1 cellular context compared by ENCODE assay signal in the genomic region with DNA sequence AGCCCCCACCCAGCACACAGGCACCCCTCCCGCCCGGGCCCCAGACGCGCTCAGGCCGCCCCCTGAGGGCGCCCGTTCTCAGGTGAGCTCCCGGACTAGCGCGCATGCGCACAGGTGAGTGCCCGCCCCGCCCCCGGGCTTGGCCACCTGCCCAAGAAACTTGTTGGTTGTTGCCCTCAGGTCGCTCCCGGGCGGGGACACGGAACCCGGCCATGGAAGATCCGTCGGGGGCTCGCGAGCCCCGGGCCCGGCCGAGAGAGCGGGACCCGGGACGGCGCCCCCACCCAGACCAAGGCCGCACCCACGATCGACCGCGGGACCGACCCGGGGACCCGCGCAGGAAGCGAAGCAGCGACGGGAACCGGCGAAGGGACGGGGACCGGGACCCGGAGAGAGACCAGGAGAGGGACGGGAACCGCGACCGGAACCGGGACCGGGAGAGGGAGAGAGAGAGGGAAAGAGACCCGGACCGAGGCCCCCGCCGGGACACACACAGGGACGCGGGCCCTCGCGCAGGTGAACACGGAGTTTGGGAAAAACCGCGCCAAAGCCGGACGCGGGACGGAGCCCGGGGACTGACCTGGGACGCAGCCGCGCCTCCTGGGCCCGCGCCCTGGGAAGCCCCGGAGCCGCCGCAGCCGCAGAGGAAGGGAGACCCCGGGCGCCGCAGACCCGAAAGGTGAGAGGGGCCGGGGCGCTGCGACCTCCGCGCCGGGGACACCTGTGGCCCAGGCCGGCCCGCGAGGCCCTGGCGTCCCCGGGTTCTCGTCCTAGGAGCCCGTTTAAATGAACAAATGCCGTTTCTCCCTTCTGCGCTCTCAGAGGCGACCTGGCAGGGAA.
TF ChIP-seq lines count a peak whose summit lies in the region.

A gene with protein sequence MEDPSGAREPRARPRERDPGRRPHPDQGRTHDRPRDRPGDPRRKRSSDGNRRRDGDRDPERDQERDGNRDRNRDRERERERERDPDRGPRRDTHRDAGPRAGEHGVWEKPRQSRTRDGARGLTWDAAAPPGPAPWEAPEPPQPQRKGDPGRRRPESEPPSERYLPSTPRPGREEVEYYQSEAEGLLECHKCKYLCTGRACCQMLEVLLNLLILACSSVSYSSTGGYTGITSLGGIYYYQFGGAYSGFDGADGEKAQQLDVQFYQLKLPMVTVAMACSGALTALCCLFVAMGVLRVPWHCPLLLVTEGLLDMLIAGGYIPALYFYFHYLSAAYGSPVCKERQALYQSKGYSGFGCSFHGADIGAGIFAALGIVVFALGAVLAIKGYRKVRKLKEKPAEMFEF (plus strand): TSS at position 167 of the 840 bp plus-strand sequence. CDS start 46 bp downstream, at position 213.

TF ChIP-seq in HepG2, 621 proteins besides CTCF, POLR2A, EP300 and RAD21 (continued from another document and continues in another):
- TF ChIP-seq SPEN (CRISPR knock-in tag; IDR thresholded peaks at IDR 0.05; ENCODE audit: low read depth): peak; percentile 65
- TF ChIP-seq, protein P1, sequence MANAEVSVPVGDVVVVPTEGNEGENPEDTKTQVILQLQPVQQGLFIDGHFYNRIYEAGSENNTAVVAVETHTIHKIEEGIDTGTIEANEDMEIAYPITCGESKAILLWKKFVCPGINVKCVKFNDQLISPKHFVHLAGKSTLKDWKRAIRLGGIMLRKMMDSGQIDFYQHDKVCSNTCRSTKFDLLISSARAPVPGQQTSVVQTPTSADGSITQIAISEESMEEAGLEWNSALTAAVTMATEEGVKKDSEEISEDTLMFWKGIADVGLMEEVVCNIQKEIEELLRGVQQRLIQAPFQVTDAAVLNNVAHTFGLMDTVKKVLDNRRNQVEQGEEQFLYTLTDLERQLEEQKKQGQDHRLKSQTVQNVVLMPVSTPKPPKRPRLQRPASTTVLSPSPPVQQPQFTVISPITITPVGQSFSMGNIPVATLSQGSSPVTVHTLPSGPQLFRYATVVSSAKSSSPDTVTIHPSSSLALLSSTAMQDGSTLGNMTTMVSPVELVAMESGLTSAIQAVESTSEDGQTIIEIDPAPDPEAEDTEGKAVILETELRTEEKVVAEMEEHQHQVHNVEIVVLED (CRISPR knock-in tag; IDR thresholded peaks at IDR 0.05; ENCODE audit: borderline replicate concordance): no peak
- TF ChIP-seq, protein P2, sequence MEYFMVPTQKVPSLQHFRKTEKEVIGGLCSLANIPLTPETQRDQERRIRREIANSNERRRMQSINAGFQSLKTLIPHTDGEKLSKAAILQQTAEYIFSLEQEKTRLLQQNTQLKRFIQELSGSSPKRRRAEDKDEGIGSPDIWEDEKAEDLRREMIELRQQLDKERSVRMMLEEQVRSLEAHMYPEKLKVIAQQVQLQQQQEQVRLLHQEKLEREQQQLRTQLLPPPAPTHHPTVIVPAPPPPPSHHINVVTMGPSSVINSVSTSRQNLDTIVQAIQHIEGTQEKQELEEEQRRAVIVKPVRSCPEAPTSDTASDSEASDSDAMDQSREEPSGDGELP (IDR thresholded peaks at IDR 0.05; ENCODE audit: borderline replicate concordance, low read depth): no peak
- no peak for TF ChIP-seq ZNF431 (CRISPR knock-in tag; IDR thresholded peaks at IDR 0.05; ENCODE audit: borderline replicate concordance, low read depth)
- no peak for TF ChIP-seq DNMT3B (CRISPR knock-in tag; conservative IDR thresholded peaks at IDR 0.05)
- 0 out of 2 replicates have a peak, but pooled peaks have one; percentile 26 for TF ChIP-seq ZNF510 (CRISPR knock-in tag; IDR thresholded peaks at IDR 0.05; ENCODE audit: low read depth)
- no peak for TF ChIP-seq NR2F1 (CRISPR knock-in tag; IDR thresholded peaks at IDR 0.05)
- no peak for TF ChIP-seq SMC3 (IDR thresholded peaks at IDR 0.05; ENCODE audit: low read length)
- TF ChIP-seq, protein P3, sequence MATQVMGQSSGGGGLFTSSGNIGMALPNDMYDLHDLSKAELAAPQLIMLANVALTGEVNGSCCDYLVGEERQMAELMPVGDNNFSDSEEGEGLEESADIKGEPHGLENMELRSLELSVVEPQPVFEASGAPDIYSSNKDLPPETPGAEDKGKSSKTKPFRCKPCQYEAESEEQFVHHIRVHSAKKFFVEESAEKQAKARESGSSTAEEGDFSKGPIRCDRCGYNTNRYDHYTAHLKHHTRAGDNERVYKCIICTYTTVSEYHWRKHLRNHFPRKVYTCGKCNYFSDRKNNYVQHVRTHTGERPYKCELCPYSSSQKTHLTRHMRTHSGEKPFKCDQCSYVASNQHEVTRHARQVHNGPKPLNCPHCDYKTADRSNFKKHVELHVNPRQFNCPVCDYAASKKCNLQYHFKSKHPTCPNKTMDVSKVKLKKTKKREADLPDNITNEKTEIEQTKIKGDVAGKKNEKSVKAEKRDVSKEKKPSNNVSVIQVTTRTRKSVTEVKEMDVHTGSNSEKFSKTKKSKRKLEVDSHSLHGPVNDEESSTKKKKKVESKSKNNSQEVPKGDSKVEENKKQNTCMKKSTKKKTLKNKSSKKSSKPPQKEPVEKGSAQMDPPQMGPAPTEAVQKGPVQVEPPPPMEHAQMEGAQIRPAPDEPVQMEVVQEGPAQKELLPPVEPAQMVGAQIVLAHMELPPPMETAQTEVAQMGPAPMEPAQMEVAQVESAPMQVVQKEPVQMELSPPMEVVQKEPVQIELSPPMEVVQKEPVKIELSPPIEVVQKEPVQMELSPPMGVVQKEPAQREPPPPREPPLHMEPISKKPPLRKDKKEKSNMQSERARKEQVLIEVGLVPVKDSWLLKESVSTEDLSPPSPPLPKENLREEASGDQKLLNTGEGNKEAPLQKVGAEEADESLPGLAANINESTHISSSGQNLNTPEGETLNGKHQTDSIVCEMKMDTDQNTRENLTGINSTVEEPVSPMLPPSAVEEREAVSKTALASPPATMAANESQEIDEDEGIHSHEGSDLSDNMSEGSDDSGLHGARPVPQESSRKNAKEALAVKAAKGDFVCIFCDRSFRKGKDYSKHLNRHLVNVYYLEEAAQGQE (IDR thresholded peaks at IDR 0.05; ENCODE audit: borderline replicate concordance in 1 of 2, low read depth in 1 of 2, low read length in 2 of 2): no peak
- no peak for TF ChIP-seq KLF11 (CRISPR knock-in tag; IDR thresholded peaks at IDR 0.05)
- 0 out of 2 replicates have a peak, but pooled peaks have one; percentile 52 for TF ChIP-seq SP140L (CRISPR knock-in tag; IDR thresholded peaks at IDR 0.05; ENCODE audit: borderline replicate concordance)
- TF ChIP-seq, protein P4, sequence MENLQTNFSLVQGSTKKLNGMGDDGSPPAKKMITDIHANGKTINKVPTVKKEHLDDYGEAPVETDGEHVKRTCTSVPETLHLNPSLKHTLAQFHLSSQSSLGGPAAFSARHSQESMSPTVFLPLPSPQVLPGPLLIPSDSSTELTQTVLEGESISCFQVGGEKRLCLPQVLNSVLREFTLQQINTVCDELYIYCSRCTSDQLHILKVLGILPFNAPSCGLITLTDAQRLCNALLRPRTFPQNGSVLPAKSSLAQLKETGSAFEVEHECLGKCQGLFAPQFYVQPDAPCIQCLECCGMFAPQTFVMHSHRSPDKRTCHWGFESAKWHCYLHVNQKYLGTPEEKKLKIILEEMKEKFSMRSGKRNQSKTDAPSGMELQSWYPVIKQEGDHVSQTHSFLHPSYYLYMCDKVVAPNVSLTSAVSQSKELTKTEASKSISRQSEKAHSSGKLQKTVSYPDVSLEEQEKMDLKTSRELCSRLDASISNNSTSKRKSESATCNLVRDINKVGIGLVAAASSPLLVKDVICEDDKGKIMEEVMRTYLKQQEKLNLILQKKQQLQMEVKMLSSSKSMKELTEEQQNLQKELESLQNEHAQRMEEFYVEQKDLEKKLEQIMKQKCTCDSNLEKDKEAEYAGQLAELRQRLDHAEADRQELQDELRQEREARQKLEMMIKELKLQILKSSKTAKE (CRISPR knock-in tag; IDR thresholded peaks at IDR 0.05; ENCODE audit: borderline replicate concordance): no peak
- no peak for TF ChIP-seq FOXM1 (CRISPR knock-in tag; IDR thresholded peaks at IDR 0.05)
- no peak for TF ChIP-seq ZNF331 (CRISPR knock-in tag; IDR thresholded peaks at IDR 0.05)
- TF ChIP-seq THAP11 (CRISPR knock-in tag; IDR thresholded peaks at IDR 0.05): 0 out of 2 replicates have a peak, but pooled peaks have one; percentile 10
- no peak for TF ChIP-seq SIN3A (IDR thresholded peaks at IDR 0.05; ENCODE audit: borderline replicate concordance, low read depth, low read length)
- TF ChIP-seq, protein P5, sequence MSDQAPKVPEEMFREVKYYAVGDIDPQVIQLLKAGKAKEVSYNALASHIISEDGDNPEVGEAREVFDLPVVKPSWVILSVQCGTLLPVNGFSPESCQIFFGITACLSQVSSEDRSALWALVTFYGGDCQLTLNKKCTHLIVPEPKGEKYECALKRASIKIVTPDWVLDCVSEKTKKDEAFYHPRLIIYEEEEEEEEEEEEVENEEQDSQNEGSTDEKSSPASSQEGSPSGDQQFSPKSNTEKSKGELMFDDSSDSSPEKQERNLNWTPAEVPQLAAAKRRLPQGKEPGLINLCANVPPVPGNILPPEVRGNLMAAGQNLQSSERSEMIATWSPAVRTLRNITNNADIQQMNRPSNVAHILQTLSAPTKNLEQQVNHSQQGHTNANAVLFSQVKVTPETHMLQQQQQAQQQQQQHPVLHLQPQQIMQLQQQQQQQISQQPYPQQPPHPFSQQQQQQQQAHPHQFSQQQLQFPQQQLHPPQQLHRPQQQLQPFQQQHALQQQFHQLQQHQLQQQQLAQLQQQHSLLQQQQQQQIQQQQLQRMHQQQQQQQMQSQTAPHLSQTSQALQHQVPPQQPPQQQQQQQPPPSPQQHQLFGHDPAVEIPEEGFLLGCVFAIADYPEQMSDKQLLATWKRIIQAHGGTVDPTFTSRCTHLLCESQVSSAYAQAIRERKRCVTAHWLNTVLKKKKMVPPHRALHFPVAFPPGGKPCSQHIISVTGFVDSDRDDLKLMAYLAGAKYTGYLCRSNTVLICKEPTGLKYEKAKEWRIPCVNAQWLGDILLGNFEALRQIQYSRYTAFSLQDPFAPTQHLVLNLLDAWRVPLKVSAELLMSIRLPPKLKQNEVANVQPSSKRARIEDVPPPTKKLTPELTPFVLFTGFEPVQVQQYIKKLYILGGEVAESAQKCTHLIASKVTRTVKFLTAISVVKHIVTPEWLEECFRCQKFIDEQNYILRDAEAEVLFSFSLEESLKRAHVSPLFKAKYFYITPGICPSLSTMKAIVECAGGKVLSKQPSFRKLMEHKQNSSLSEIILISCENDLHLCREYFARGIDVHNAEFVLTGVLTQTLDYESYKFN (CRISPR knock-in tag; conservative IDR thresholded peaks at IDR 0.05): peak; percentile 32; the same call in 1 of the 2 replicates
- TF ChIP-seq, protein P6, sequence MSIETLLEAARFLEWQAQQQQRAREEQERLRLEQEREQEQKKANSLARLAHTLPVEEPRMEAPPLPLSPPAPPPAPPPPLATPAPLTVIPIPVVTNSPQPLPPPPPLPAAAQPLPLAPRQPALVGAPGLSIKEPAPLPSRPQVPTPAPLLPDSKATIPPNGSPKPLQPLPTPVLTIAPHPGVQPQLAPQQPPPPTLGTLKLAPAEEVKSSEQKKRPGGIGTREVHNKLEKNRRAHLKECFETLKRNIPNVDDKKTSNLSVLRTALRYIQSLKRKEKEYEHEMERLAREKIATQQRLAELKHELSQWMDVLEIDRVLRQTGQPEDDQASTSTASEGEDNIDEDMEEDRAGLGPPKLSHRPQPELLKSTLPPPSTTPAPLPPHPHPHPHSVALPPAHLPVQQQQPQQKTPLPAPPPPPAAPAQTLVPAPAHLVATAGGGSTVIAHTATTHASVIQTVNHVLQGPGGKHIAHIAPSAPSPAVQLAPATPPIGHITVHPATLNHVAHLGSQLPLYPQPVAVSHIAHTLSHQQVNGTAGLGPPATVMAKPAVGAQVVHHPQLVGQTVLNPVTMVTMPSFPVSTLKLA (IDR thresholded peaks at IDR 0.05): no peak
- TF ChIP-seq SALL2 (CRISPR knock-in tag; IDR thresholded peaks at IDR 0.05): no peak
- TF ChIP-seq TBX2 (CRISPR knock-in tag; IDR thresholded peaks at IDR 0.05; ENCODE audit: borderline replicate concordance): no peak; the same call in 1 of the 2 replicates
- TF ChIP-seq MIER2 (CRISPR knock-in tag; IDR thresholded peaks at IDR 0.05): no peak
- TF ChIP-seq RFX5 (IDR thresholded peaks at IDR 0.05; ENCODE audit: low read depth, low read length): no peak
- TF ChIP-seq MEIS2 (CRISPR knock-in tag; IDR thresholded peaks at IDR 0.05): no peak; the same call in 1 of the 2 replicates
- TF ChIP-seq ZNF556 (CRISPR knock-in tag; IDR thresholded peaks at IDR 0.05; ENCODE audit: borderline replicate concordance): no peak
- no peak for TF ChIP-seq BHLHE40 (IDR thresholded peaks at IDR 0.05; ENCODE audit: low read length)
- TF ChIP-seq ELF1 (CRISPR knock-in tag; IDR thresholded peaks at IDR 0.05): peak; percentile 33; the same call in 1 of the 2 replicates
- TF ChIP-seq, protein P7, sequence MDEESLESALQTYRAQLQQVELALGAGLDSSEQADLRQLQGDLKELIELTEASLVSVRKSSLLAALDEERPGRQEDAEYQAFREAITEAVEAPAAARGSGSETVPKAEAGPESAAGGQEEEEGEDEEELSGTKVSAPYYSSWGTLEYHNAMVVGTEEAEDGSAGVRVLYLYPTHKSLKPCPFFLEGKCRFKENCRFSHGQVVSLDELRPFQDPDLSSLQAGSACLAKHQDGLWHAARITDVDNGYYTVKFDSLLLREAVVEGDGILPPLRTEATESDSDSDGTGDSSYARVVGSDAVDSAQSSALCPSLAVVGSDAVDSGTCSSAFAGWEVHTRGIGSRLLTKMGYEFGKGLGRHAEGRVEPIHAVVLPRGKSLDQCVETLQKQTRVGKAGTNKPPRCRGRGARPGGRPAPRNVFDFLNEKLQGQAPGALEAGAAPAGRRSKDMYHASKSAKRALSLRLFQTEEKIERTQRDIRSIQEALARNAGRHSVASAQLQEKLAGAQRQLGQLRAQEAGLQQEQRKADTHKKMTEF (CRISPR knock-in tag; IDR thresholded peaks at IDR 0.05): peak; percentile 75
- 0 out of 2 replicates have a peak, but pooled peaks have one; percentile 40 for TF ChIP-seq ZNF234 (CRISPR knock-in tag; conservative IDR thresholded peaks at IDR 0.05)
- TF ChIP-seq PAF1 (CRISPR knock-in tag; IDR thresholded peaks at IDR 0.05): no peak
- TF ChIP-seq, protein P8, sequence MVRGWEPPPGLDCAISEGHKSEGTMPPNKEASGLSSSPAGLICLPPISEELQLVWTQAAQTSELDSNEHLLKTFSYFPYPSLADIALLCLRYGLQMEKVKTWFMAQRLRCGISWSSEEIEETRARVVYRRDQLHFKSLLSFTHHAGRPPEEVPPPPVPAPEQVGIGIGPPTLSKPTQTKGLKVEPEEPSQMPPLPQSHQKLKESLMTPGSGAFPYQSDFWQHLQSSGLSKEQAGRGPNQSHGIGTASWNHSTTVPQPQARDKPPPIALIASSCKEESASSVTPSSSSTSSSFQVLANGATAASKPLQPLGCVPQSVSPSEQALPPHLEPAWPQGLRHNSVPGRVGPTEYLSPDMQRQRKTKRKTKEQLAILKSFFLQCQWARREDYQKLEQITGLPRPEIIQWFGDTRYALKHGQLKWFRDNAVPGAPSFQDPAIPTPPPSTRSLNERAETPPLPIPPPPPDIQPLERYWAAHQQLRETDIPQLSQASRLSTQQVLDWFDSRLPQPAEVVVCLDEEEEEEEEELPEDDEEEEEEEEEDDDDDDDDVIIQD (CRISPR knock-in tag; IDR thresholded peaks at IDR 0.05; ENCODE audit: low read depth): no peak
- peak; percentile 43; the same call in 1 of the 2 replicates for TF ChIP-seq ZBTB7A (CRISPR knock-in tag; IDR thresholded peaks at IDR 0.05)
- peak; percentile 92 for TF ChIP-seq ZNF777 (CRISPR knock-in tag; IDR thresholded peaks at IDR 0.05)
- TF ChIP-seq PCBP2 (optimal IDR thresholded peaks at IDR 0.05; ENCODE audit: low read depth, low read length, poor library complexity, severe bottlenecking): no peak
- no peak for TF ChIP-seq PRMT3 (CRISPR knock-in tag; IDR thresholded peaks at IDR 0.05; ENCODE audit: borderline replicate concordance, low read depth)
- TF ChIP-seq ZNF44 (CRISPR knock-in tag; IDR thresholded peaks at IDR 0.05): no peak
- no peak for TF ChIP-seq CHCHD3 (CRISPR knock-in tag; IDR thresholded peaks at IDR 0.05)
- no peak for TF ChIP-seq ZBTB20 (CRISPR knock-in tag; IDR thresholded peaks at IDR 0.05; ENCODE audit: borderline replicate concordance, low read depth)
- TF ChIP-seq DMAP1 (CRISPR knock-in tag; IDR thresholded peaks at IDR 0.05): peak; percentile 47; the same call in 1 of the 2 replicates
- no peak for TF ChIP-seq SATB2 (CRISPR knock-in tag; IDR thresholded peaks at IDR 0.05)
- TF ChIP-seq KMT2B (CRISPR knock-in tag; IDR thresholded peaks at IDR 0.05): no peak
- no peak for TF ChIP-seq HES4 (CRISPR knock-in tag; IDR thresholded peaks at IDR 0.05; ENCODE audit: borderline replicate concordance)
